Comparison of ENCODE assay signal across 1 cellular context in the genomic region with DNA sequence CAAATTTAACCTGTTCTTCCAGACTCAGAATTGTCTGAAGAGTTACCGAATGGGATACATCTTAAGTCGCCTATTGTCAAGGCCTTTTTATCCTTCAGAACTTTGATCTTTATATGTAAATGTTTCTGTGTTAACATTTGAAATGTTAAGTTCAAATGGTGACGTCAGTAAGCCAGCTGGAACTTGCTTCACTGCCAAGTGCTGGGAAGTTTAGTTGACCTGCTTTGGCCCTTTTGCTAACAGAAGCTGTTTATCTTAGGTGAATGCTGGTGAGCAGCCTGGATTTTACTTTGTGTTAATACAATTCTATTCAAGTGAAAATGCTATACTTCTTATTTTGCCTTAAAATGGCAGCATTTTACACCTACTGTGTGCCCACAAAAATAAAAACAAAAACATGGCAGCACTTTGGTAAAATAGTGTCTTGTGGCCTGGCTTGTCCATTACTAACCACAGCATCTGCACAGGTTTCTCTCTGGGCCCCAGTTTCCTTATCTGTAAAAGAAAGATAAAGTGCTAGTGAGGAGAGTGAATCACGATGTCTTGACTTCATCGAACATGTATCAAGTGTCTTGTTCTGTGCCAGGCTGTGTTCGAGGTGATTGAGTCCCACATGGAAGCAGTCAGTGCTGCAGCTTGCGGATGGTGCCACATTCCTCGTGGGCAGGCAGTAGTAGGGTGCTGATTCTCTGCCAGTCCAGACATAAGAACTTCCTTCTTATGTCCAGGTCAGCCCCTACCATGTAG.
TF ChIP-seq lines count a peak whose summit lies in the region.

No MANE protein-coding gene starts in this region.

TF ChIP-seq in IMR-90, 13 proteins besides CTCF, POLR2A, EP300 and RAD21 (continued from another document):
- TF ChIP-seq MXI1 (IDR thresholded peaks at IDR 0.05; ENCODE audit: borderline replicate concordance, low read depth, low read length) (0 out of 2 replicates have a peak, but pooled peaks have one; percentile 12), NFE2L2 (IDR thresholded peaks at IDR 0.05; ENCODE audit: low read depth, low read length) (no peak)
TF ChIP-seq in IMR-90: peak in this region for 3.
